Comparison of ENCODE assay signal across 10 cellular contexts in the genomic region with DNA sequence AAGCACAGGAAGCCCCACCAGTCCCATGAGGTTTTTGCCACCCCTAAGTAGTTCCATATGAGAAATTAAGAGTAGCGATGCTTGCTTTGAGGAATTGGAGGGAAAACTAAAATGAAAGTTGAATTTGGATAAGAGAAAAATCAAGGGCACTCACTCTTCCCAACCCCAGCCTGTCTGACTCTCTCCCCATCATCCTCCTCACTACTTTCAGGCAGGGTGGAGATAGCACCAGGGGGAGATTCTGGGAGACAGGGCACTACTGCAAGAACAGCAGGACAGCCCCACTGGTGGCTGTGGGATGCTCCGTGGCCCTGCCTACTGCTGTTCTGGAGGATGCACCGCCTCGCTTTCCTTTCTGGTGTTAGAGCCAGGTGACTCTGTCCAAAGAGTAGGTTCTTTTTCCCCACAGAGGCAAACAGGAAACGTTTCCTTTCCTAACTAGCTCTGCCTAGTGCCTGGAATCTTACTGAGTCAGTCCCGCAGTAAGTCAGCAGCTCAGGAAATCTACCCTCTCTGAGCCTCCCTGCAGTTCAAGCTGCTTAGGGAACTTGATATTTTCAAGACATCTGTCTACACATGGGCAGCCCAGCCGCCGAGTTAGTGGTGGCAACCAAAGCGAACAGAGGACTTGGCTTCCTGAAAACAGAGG. TPM values are rescaled to one million over a fixed set of nuclear protein-coding genes. Genes with fewer than 3 reads are reported as not detected.
DNase-seq lines count a peak whose midpoint lies in the region; ATAC-seq and TF ChIP-seq lines count a peak whose summit lies in the region.
"Had no signal": no experiment of that assay in that cellular context is flagged by ENCODE, and none has a peak within 500 bp of the region (broad histone marks: within the 10 kb centered on the region; RNA-seq: fewer than 3 reads in every experiment).

No MANE protein-coding gene starts in this region.

- DNase-seq in DMS 273 (lab: John Stamatoyannopoulos, UW; ENCODE audit: unreplicated experiment) (peak; percentile 53), DMS 273 treated with DMSO at 0.1 percent for 48 hours (lab: John Stamatoyannopoulos, UW) (no peak), SW 1271 (lab: John Stamatoyannopoulos, UW) (peak; percentile 9 to 67), fibroblast of pulmonary artery (ENCODE audit: low read depth) (peak; percentile 66), smooth muscle cell (lab: John Stamatoyannopoulos, UW; ENCODE audit: unreplicated experiment) (no peak), NCI-H748 (lab: John Stamatoyannopoulos, UW; ENCODE audit: unreplicated experiment) (no peak)
- no peak for DNase-seq in NK-92 treated with Interleukin-12 subunit alpha and Interleukin-12 subunit beta, amount 100 ng/mL, for 24 hours (lab: John Stamatoyannopoulos, UW)
- DNase-seq: activated effector memory CD4-positive, alpha-beta T cell treated with Interleukin-2 at 50 U/mL for 16 hours had no signal

- 56% methylated on average over 9 of the region's 9 CpGs for WGBS in smooth muscle cell (ENCODE audit: low lambda C conversion rate)

- no peaks in the 10 kb centered on the region for H3K4me1 ChIP-seq in smooth muscle cell (ENCODE audit: low read depth)

- no peak for TF ChIP-seq CTCF in fibroblast of pulmonary artery (IDR thresholded peaks at IDR 0.05; ENCODE audit: low read length, missing control alignments)
- TF ChIP-seq CTCF in smooth muscle cell (IDR thresholded peaks at IDR 0.05; ENCODE audit: borderline replicate concordance, insufficient read depth, poor library complexity, severe bottlenecking) = no peak

- H3K9me3 ChIP-seq in smooth muscle cell (replicated peaks; ENCODE audit: low read depth) = no peaks in the 10 kb centered on the region

- H3K27ac ChIP-seq in smooth muscle cell (ENCODE audit: low read depth) = no peak overlapping the region
- H3K27ac ChIP-seq: 22Rv1 had no signal

- ATAC-seq in GM18511 (IDR thresholded peaks at IDR 0.05; ENCODE audit: unreplicated experiment) = no peak

- H3K36me3 ChIP-seq in smooth muscle cell (ENCODE audit: low read depth) = no peaks in the 10 kb centered on the region

- peak overlapping the region; percentile 50 for H3K4me2 ChIP-seq in smooth muscle cell

- H2AFZ ChIP-seq in smooth muscle cell (ENCODE audit: low read depth) = peak overlapping the region; percentile 28

- no peak overlapping the region for H3K9ac ChIP-seq in smooth muscle cell (ENCODE audit: low read depth)

- no peaks in the 10 kb centered on the region for H3F3A ChIP-seq in smooth muscle cell (ENCODE audit: low read depth)

- no peaks in the 10 kb centered on the region for H3K27me3 ChIP-seq in smooth muscle cell (ENCODE audit: low read depth)

- no peaks in the 10 kb centered on the region for H3K79me2 ChIP-seq in smooth muscle cell (ENCODE audit: low read depth)

- H4K20me1 ChIP-seq in smooth muscle cell (ENCODE audit: low read depth) = no peaks in the 10 kb centered on the region

- H3K4me3 ChIP-seq in fibroblast of pulmonary artery (replicated peaks; ENCODE audit: low read depth, low read length) (no peak overlapping the region), smooth muscle cell (no peak overlapping the region)

RNA-seq across cellular contexts. Expression of gene HLA-E, which starts 11.2 kb away (rescaled TPM):
- total RNA-seq in smooth muscle cell = 97.3 and 104 TPM in 2 replicates
- 126 and 134 TPM in 2 replicates for polyA plus RNA-seq in smooth muscle cell

RNA-seq across cellular contexts. Expression of gene GNL1, which starts 55.7 kb away (rescaled TPM):
- total RNA-seq in smooth muscle cell = 16.5 and 27.2 TPM in 2 replicates
- 92.7 and 104 TPM in 2 replicates for polyA plus RNA-seq in smooth muscle cell

RNA-seq across cellular contexts. Expression of gene PRR3, which starts 56.5 kb away (rescaled TPM):
- 12.7 and 29.4 TPM in 2 replicates for total RNA-seq in smooth muscle cell
- polyA plus RNA-seq in smooth muscle cell = 10.2 and 13.1 TPM in 2 replicates

Comparison
In these comparisons a context has a peak if more than half of its experiments do, and no peak if none do; other contexts are left out.
1. DNase-seq: peak in DMS 273 (single experiment), SW 1271 (2 of 2) and fibroblast of pulmonary artery (single experiment); none in DMS 273 treated with DMSO at 0.1 percent for 48 hours (single experiment), smooth muscle cell (single experiment), NK-92 treated with Interleukin-12 subunit alpha and Interleukin-12 subunit beta, amount 100 ng/mL, for 24 hours (single experiment) and NCI-H748 (single experiment).